28 cellular contexts compared by ENCODE assay signal in the genomic region with DNA sequence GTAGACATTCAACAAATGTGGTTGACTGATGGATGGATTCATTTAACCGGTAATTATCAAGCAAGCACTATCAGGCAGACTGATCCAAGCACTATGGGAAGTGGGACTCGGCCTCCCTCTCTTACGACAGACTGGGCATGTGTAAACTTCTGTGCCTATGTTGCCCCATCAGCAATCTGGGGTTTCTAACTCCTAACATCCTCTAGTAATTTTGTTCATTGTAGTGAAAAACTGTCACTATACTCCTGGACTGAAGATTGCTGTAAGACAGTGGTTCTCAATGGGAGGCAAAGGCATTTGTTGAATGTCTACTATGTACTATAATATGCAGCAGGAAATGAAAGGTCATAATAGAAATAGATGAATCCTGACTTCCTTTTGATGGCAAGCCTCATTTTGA. TPM values are rescaled to one million over a fixed set of nuclear protein-coding genes. Genes with fewer than 3 reads are reported as not detected.
DNase-seq lines count a peak whose midpoint lies in the region; ATAC-seq and TF ChIP-seq lines count a peak whose summit lies in the region.
"Had no signal": no experiment of that assay in that cellular context is flagged by ENCODE, and none has a peak within 500 bp of the region (broad histone marks: within the 10 kb centered on the region; RNA-seq: fewer than 3 reads in every experiment).

No MANE protein-coding gene starts in this region.

- no peak for TF ChIP-seq CTCF in Peyer's patch (IDR thresholded peaks at IDR 0.05)
- no peak for TF ChIP-seq CTCF in stomach (IDR thresholded peaks at IDR 0.05)

- no peak for ATAC-seq in GM18511 (IDR thresholded peaks at IDR 0.05; ENCODE audit: unreplicated experiment)
- ATAC-seq: left colon had no signal

- H3K27me3 ChIP-seq in Peyer's patch (no peaks in the 10 kb centered on the region), stomach (no peaks in the 10 kb centered on the region)
- H3K27me3 ChIP-seq: brain microvascular endothelial cell, ovary had no signal

- H3K4me3 Mint-ChIP-seq in activated naive CD4-positive, alpha-beta T cell treated with anti-CD3 and anti-CD28 coated beads, Interleukin-2, amount 50 U/mL, for 24 hours: no peak overlapping the region
- no peak overlapping the region for H3K4me3 Mint-ChIP-seq in activated naive CD4-positive, alpha-beta T cell treated with anti-CD3 and anti-CD28 coated beads for 36 hours
- H3K4me3 Mint-ChIP-seq: activated CD4-positive, alpha-beta memory T cell treated with anti-CD3 and anti-CD28 coated beads for 36 hours; B cell; immature natural killer cell; nephron progenitor cell had no signal

- no peaks in the 10 kb centered on the region for H3K36me3 Mint-ChIP-seq in activated naive CD4-positive, alpha-beta T cell treated with anti-CD3 and anti-CD28 coated beads, Interleukin-2, amount 50 U/mL, for 24 hours
- H3K36me3 Mint-ChIP-seq in activated naive CD4-positive, alpha-beta T cell treated with anti-CD3 and anti-CD28 coated beads for 36 hours (ENCODE audit: low read depth): no peaks in the 10 kb centered on the region
- H3K36me3 Mint-ChIP-seq: activated CD4-positive, alpha-beta memory T cell treated with anti-CD3 and anti-CD28 coated beads for 36 hours; immature natural killer cell had no signal

- WGBS in stomach, 5 donors: 77 to 84% (median 81%) methylated on average over 3 of the region's 3 CpGs

- no peak for TF ChIP-seq EP300 in stomach (IDR thresholded peaks at IDR 0.05)

- peaks cover 60% of the 10 kb centered on the region for H3K4me1 Mint-ChIP-seq in activated naive CD4-positive, alpha-beta T cell treated with anti-CD3 and anti-CD28 coated beads, Interleukin-2, amount 50 U/mL, for 24 hours
- H3K4me1 Mint-ChIP-seq in activated naive CD4-positive, alpha-beta T cell treated with anti-CD3 and anti-CD28 coated beads for 36 hours (ENCODE audit: low read depth): peaks cover 44% of the 10 kb centered on the region

- H3K4me1 ChIP-seq in Peyer's patch (no peaks in the 10 kb centered on the region), stomach (peaks cover 0 to 25% (median 12%) of the 10 kb centered on the region in 4 donors)

- H3K9me3 ChIP-seq in Peyer's patch (no peaks in the 10 kb centered on the region), stomach (no peaks in the 10 kb centered on the region)
- H3K9me3 ChIP-seq: ovary had no signal

- CTCF ChIA-PET in activated naive CD4-positive, alpha-beta T cell treated with anti-CD3 and anti-CD28 coated beads for 36 hours (lab: Charles Lee): no interaction called here

- H3K27ac ChIP-seq in Peyer's patch (no peak overlapping the region), stomach (no peak overlapping the region)
- H3K27ac ChIP-seq: ovary, SK-N-MC, skin epidermis had no signal

- H3K4me3 ChIP-seq in Peyer's patch (no peak overlapping the region), stomach (no peak overlapping the region)
- H3K4me3 ChIP-seq: ovary, SK-N-MC, skin epidermis had no signal

- no peaks in the 10 kb centered on the region for H3K27me3 Mint-ChIP-seq in activated naive CD4-positive, alpha-beta T cell treated with anti-CD3 and anti-CD28 coated beads, Interleukin-2, amount 50 U/mL, for 24 hours
- H3K27me3 Mint-ChIP-seq in activated naive CD4-positive, alpha-beta T cell treated with anti-CD3 and anti-CD28 coated beads for 36 hours (ENCODE audit: low read depth): no peaks in the 10 kb centered on the region
- H3K27me3 Mint-ChIP-seq: activated CD4-positive, alpha-beta memory T cell treated with anti-CD3 and anti-CD28 coated beads for 36 hours; B cell had no signal

- peak overlapping the region; percentile 38 for H3K27ac Mint-ChIP-seq in activated naive CD4-positive, alpha-beta T cell treated with anti-CD3 and anti-CD28 coated beads, Interleukin-2, amount 50 U/mL, for 24 hours
- no peak overlapping the region for H3K27ac Mint-ChIP-seq in activated naive CD4-positive, alpha-beta T cell treated with anti-CD3 and anti-CD28 coated beads for 36 hours
- H3K27ac Mint-ChIP-seq: activated CD4-positive, alpha-beta memory T cell treated with anti-CD3 and anti-CD28 coated beads for 36 hours; B cell; immature natural killer cell had no signal

- H3K9me3 Mint-ChIP-seq in activated naive CD4-positive, alpha-beta T cell treated with anti-CD3 and anti-CD28 coated beads, Interleukin-2, amount 50 U/mL, for 24 hours: no peaks in the 10 kb centered on the region
- no peaks in the 10 kb centered on the region for H3K9me3 Mint-ChIP-seq in activated naive CD4-positive, alpha-beta T cell treated with anti-CD3 and anti-CD28 coated beads for 36 hours
- H3K9me3 Mint-ChIP-seq: activated CD4-positive, alpha-beta memory T cell treated with anti-CD3 and anti-CD28 coated beads for 36 hours; immature natural killer cell; nephron progenitor cell had no signal

- intact Hi-C loops in activated naive CD4-positive, alpha-beta T cell treated with anti-CD3 and anti-CD28 coated beads for 36 hours (cut with micrococcal nuclease): loop anchor here (5.0 kb wide), 1 partner anchor 564 kb away; no protein-coding TSS in a partner anchor
- intact Hi-C loops in stomach (cut with DNase I; ENCODE audit: low total_unique reads): loop anchor here (5.0 kb wide), 2 partner anchors 496 to 681 kb away; no protein-coding TSS in a partner anchor

- H3K36me3 ChIP-seq in Peyer's patch (no peaks in the 10 kb centered on the region), stomach (no peaks in the 10 kb centered on the region)
- H3K36me3 ChIP-seq: brain microvascular endothelial cell, ovary had no signal

- no peak for DNase-seq in activated naive CD4-positive, alpha-beta T cell treated with anti-CD3 and anti-CD28 coated beads for 36 hours
- peak; percentile 87 for DNase-seq in NCI-H460 (ENCODE audit: extremely low read depth, low read depth)
- DNase-seq in foreskin melanocyte: peak; percentile 20
- no peak for DNase-seq in Peyer's patch
- no peak for DNase-seq in stomach
- DNase-seq: activated CD4-positive, alpha-beta memory T cell treated with anti-CD3 and anti-CD28 coated beads for 36 hours; activated CD4-positive, alpha-beta T cell treated with anti-CD3 and anti-CD28 coated beads for 1 hour; activated CD8-positive, alpha-beta memory T cell treated with anti-CD3 and anti-CD28 coated beads, Interleukin-2, amount 50 U/mL, for 4 hours; activated naive CD4-positive, alpha-beta T cell treated with anti-CD3 and anti-CD28 coated beads, Interleukin-2, amount 50 U/mL, for 16 hours; amniotic stem cell; brain microvascular endothelial cell; cerebellar nuclear complex; DMS153; HCEC 1CT; immature natural killer cell; left colon; NCI-H1092; NCI-H1694; NCI-H446; NCI-H82; nephron progenitor cell; ovary; stimulated activated naive CD4-positive, alpha-beta T cell had no signal

- TF ChIP-seq POLR2A in Peyer's patch (IDR thresholded peaks at IDR 0.05) (no peak), stomach (IDR thresholded peaks at IDR 0.05) (no peak)

RNA-seq across cellular contexts. Expression of gene CREB1, which starts 51.2 kb away (rescaled TPM):
- total RNA-seq in activated naive CD4-positive, alpha-beta T cell treated with anti-CD3 and anti-CD28 coated beads for 36 hours: 10 to 100 TPM; 93.7 to 97.7 TPM
- 74.7 and 77.9 TPM in 2 replicates for total RNA-seq in NCI-H460 (2014; rRNA removed; shearing (Covaris generic))
- 62.5 and 66.4 TPM in 2 replicates for polyA plus RNA-seq in NCI-H460 (2014; cell fraction: nucleus; rRNA removed)
- total RNA-seq in Peyer's patch (10 to 100 TPM; 27.9 to 97.4 (median 54.6) TPM), stomach (10 to 100 TPM; 14.0 to 58.6 (median 20.0) TPM)
- 10 to 100 TPM in 1 of 3 donors, 1 to 10 TPM in 2; 5.2 to 11.2 (median 5.3) TPM for polyA plus RNA-seq in stomach

Comparison
In these comparisons a context has a peak if more than half of its experiments do, and no peak if none do; other contexts are left out.
1. DNase-seq: peak in NCI-H460 (single experiment) and foreskin melanocyte (single experiment); none in activated naive CD4-positive, alpha-beta T cell treated with anti-CD3 and anti-CD28 coated beads for 36 hours (single experiment), Peyer's patch (0 of 3) and stomach (single experiment).